ENCODE assay signal across 8 cellular contexts in the genomic region with DNA sequence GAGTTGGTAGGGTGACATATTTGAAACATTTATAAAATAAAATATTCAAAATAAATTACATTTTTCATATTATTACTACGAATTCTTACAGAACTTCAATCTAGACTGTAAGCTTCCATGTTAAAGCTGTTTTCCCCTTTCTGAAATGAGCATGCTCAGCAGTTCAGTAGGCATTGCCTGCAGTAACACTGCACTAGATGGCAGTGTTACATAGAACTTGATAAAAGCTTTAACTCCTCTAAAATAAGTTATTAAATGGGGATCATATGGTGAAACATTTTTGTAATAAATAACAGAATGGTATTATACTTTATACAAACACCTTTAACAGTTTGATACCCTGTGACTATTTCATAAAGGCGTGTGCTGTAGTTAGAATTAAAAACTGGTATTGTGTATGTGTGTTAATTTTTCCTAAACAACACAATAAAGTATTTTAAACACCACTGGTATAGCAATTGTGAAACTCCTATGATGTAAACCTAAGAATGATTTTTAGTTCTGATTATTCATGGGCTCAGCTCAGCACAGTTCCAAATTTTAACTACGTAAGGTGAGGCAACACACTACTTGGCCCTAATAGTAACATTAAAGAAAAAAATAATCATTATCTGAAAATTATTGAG. TPM values are rescaled to one million over a fixed set of nuclear protein-coding genes. Genes with fewer than 3 reads are reported as not detected.
DNase-seq lines count a peak whose midpoint lies in the region; ATAC-seq and TF ChIP-seq lines count a peak whose summit lies in the region.

No MANE protein-coding gene starts in this region.

- no peak overlapping the region for H2BK5ac ChIP-seq in IMR-90 (ENCODE audit: low read depth, low read length, poor library complexity, severe bottlenecking)

- H3K9me3 ChIP-seq in IMR-90 (ENCODE audit: control insufficient read depth, insufficient read depth, low read length): no peaks in the 10 kb centered on the region; the same call in none of the 2 replicates

- intact Hi-C loops in IMR-90 (cut with micrococcal nuclease): loop anchor here (1.0 to 10.0 kb wide), 3 partner anchors 168 to 425 kb away; no protein-coding TSS in a partner anchor
- intact Hi-C loops in posterior vena cava (cut with DNase I): loop anchor here in 1 of 2 donors (5.0 kb wide), 1 partner anchor 92 kb away; no protein-coding TSS in a partner anchor

- no TSS peak for BruUV-seq in IMR-90 (replicated peaks; lab: Mats Ljungman, UMichigan)

- no peak overlapping the region for H3K56ac ChIP-seq in IMR-90 (ENCODE audit: extremely low read depth, insufficient read depth, low read length)

- H3K4me1 ChIP-seq in IMR-90 (ENCODE audit: control insufficient read depth, insufficient read depth, low read length): no peaks in the 10 kb centered on the region

- no peak overlapping the region for H4K91ac ChIP-seq in IMR-90 (ENCODE audit: insufficient read depth, low read depth, low read length)

- H4K5ac ChIP-seq in IMR-90 (ENCODE audit: low read depth, low read length): no peak overlapping the region

- DNase-seq in NCI-H510A treated with DMSO at 0.1 percent for 48 hours (lab: John Stamatoyannopoulos, UW) (peak; percentile 21), NCI-H510A (lab: John Stamatoyannopoulos, UW) (no peak), IMR-90 (peak; percentile 78), T-cell (peak in 15 of 34 experiments; percentile 15 to 43 (median 25)), fibroblast of mammary gland (ENCODE audit: low read depth) (peak; percentile 77), osteocyte (ENCODE audit: extremely low spot score, unreplicated experiment) (no peak), posterior vena cava (ENCODE audit: low spot score) (no peak)

- CTCF ChIA-PET in IMR-90 (lab: Yijun Ruan, JAX) (interaction anchor here (0.6 to 4.5 kb wide), 18 partner anchors 11 to 243 kb away, joined by 3 to 85 read pairs (median 4); no protein-coding TSS in a partner anchor), T-cell (lab: Charles Lee) (interaction anchor here (0.6 to 11.0 kb wide), 99 partner anchors 9 to 406 kb away, joined by 3 to 246 read pairs (median 5); partner anchors contain the start of genes GPR18 (in 2 of the 2), CLYBL (in 1 of the 2), GPR183 (in 1 of the 2) and UBAC2 (in 1 of the 2))

- H3K36me3 Mint-ChIP-seq in T-cell (peaks cover 20% of the 10 kb centered on the region), osteocyte (ENCODE audit: unreplicated experiment) (peaks cover 3% of the 10 kb centered on the region)

- POLR2A ChIA-PET in IMR-90 (lab: Charles Lee; ENCODE audit: unreplicated experiment) (interaction anchor here (0.6 kb wide), 1 partner anchor 171 kb away, joined by 3 read pairs; no protein-coding TSS in a partner anchor), T-cell (lab: Charles Lee) (interaction anchor here (0.6 to 3.3 kb wide), 20 partner anchors 11 to 337 kb away, joined by 3 to 19 read pairs (median 3); partner anchors contain the start of genes GPR183 (in 1 of the 2) and UBAC2 (in 1 of the 2))

- H3K27me3 ChIP-seq in IMR-90 (ENCODE audit: control insufficient read depth, insufficient read depth, low read length): no peaks in the 10 kb centered on the region

- in situ Hi-C loops in IMR-90 (cut with MboI; ENCODE audit: low sequenced_read_pairs): loop anchor here (5.0 kb wide), 1 partner anchor 168 kb away; no protein-coding TSS in a partner anchor

- no peak overlapping the region for H3K18ac ChIP-seq in IMR-90 (ENCODE audit: low read depth, low read length)

- H4K8ac ChIP-seq in IMR-90 (ENCODE audit: low read depth in 2 of 2, low read length in 2 of 2): no peak overlapping the region

- no peaks in the 10 kb centered on the region for H3K9me1 ChIP-seq in IMR-90 (ENCODE audit: insufficient read depth, low read length)

- H2BK20ac ChIP-seq in IMR-90 (ENCODE audit: low read depth, low read length): no peak overlapping the region

- no peak overlapping the region for H3K4me2 ChIP-seq in IMR-90 (ENCODE audit: low read depth, low read length)

- H3K4me3 ChIP-seq in IMR-90 (ENCODE audit: insufficient read depth, low read depth, low read length) (no peak overlapping the region), fibroblast of mammary gland (ENCODE audit: control insufficient read depth, low read depth, low read length) (no peak overlapping the region)

- no peak overlapping the region for H3K9ac ChIP-seq in IMR-90 (ENCODE audit: low read depth, low read length)

- no peak overlapping the region for H3K4me3 Mint-ChIP-seq in T-cell
- no peak overlapping the region for H3K4me3 Mint-ChIP-seq in osteocyte (ENCODE audit: unreplicated experiment)

- dilution Hi-C loops in IMR-90 (cut with HindIII; ENCODE audit: low sequenced_read_pairs, unreplicated experiment): no loop called here

- H2AK5ac ChIP-seq in IMR-90 (ENCODE audit: low read depth, low read length): no peak overlapping the region

- peak; percentile 93 for TF ChIP-seq CTCF in IMR-90 (conservative IDR thresholded peaks at IDR 0.05; ENCODE audit: low read depth, low read length)
- peak; percentile 80 for TF ChIP-seq CTCF in fibroblast of mammary gland (conservative IDR thresholded peaks at IDR 0.05; ENCODE audit: control insufficient read depth, insufficient read depth, low read depth, low read length)
- peak; percentile 84 for TF ChIP-seq CTCF in osteocyte (IDR thresholded peaks at IDR 0.05)

- no peak overlapping the region for H3K14ac ChIP-seq in IMR-90 (replicated peaks; ENCODE audit: low read depth, low read length)

- H3K9me3 Mint-ChIP-seq in T-cell: peaks cover 0 to 10% (median 0%) of the 10 kb centered on the region in 3 donors
- H3K9me3 Mint-ChIP-seq in osteocyte (ENCODE audit: unreplicated experiment): no peaks in the 10 kb centered on the region

- peak; percentile 89 for TF ChIP-seq RAD21 in IMR-90 (IDR thresholded peaks at IDR 0.05; ENCODE audit: low read length)

- ATAC-seq in GM21423 (IDR thresholded peaks at IDR 0.05; ENCODE audit: unreplicated experiment) (peak; percentile 69), IMR-90 (ENCODE audit: low read depth) (peak; percentile 94), T-cell (replicated peaks in 1 of 4) (peak; percentile 66 to 81 (median 70))

- no peak overlapping the region for H2BK120ac ChIP-seq in IMR-90 (ENCODE audit: low read depth, low read length)

- WGBS in IMR-90 (ENCODE audit: extremely low coverage in 2 of 2, insufficient read length in 1 of 2), 2 experiments: no CpG with 5 or more reads among the region's 3 CpGs

- peaks cover 6% of the 10 kb centered on the region in 2 experiments; a peak in 3 of 4 replicates for H3K79me1 ChIP-seq in IMR-90 (ENCODE audit: low read depth in 1 of 2, low read length in 2 of 2)

- peaks cover 5% of the 10 kb centered on the region; the same call in 1 of the 2 replicates for H4K20me1 ChIP-seq in IMR-90 (ENCODE audit: insufficient read depth, low read length)

- H3K27ac Mint-ChIP-seq in T-cell (peak overlapping the region; percentile 84 to 87), osteocyte (ENCODE audit: unreplicated experiment) (no peak overlapping the region)

- H3K36me3 ChIP-seq in IMR-90 (ENCODE audit: control insufficient read depth, insufficient read depth, low read length): peaks cover 5% of the 10 kb centered on the region

- no peak overlapping the region for H2AFZ ChIP-seq in IMR-90 (replicated peaks; ENCODE audit: low read length, poor library complexity)

- TF ChIP-seq POLR2A in IMR-90 (IDR thresholded peaks at IDR 0.05; ENCODE audit: low read depth, low read length): no peak

- no peaks in the 10 kb centered on the region for H3K27me3 Mint-ChIP-seq in T-cell
- H3K27me3 Mint-ChIP-seq in osteocyte (ENCODE audit: unreplicated experiment): no peaks in the 10 kb centered on the region

- H3K4me1 Mint-ChIP-seq in T-cell (peaks cover 63 to 65% (median 64%) of the 10 kb centered on the region in 3 donors), osteocyte (ENCODE audit: unreplicated experiment) (no peaks in the 10 kb centered on the region)

- H3K23ac ChIP-seq in IMR-90 (ENCODE audit: low read depth, low read length): no peak overlapping the region

- H3K4ac ChIP-seq in IMR-90 (ENCODE audit: low read depth, low read length): no peak overlapping the region

- no peak overlapping the region for H2BK15ac ChIP-seq in IMR-90 (ENCODE audit: low read depth, low read length)

- H2AK9ac ChIP-seq in IMR-90 (replicated peaks; ENCODE audit: low read depth, low read length, poor library complexity): no peak overlapping the region

- H3K27ac ChIP-seq in IMR-90 (ENCODE audit: insufficient read depth, low read length): no peak overlapping the region

TF ChIP-seq in IMR-90, 13 proteins besides CTCF, POLR2A, EP300 and RAD21:
- TF ChIP-seq SMC3 (IDR thresholded peaks at IDR 0.05; ENCODE audit: low read depth, low read length) (peak; percentile 83), ELK1 (IDR thresholded peaks at IDR 0.05; ENCODE audit: borderline replicate concordance, low read depth, low read length) (no peak), MAFK (IDR thresholded peaks at IDR 0.05; ENCODE audit: low read depth, low read length) (peak; percentile 95), RFX5 (IDR thresholded peaks at IDR 0.05; ENCODE audit: low read depth, low read length) (no peak)

RNA-seq across cellular contexts. Expression of gene GPR18, which starts 11.6 kb away (rescaled TPM):
- total RNA-seq in IMR-90 (2012; rRNA removed) (not detected in 2 replicates), T-cell (10 to 100 TPM; 15.2 to 26.7 (median 16.7) TPM), osteocyte (not detected in 2 replicates), posterior vena cava (not detected)
- polyA plus RNA-seq in IMR-90 (2012; rRNA removed): not detected in 2 replicates
- polyA plus RNA-seq in IMR-90 (2012; cell fraction: cytosol; rRNA removed): not detected in 2 replicates
- polyA plus RNA-seq in IMR-90 (2012; cell fraction: nucleus; rRNA removed; ENCODE audit: low replicate concordance): not detected in 2 replicates

RNA-seq across cellular contexts. Expression of gene GPR183, which starts 37.5 kb away (rescaled TPM):
- total RNA-seq in IMR-90 (2012; rRNA removed): 0.18 and 0.28 TPM in 2 replicates
- 0.31 and 0.44 TPM in 2 replicates for polyA plus RNA-seq in IMR-90 (2012; rRNA removed)
- 0.03 and 0.04 TPM in 2 replicates for polyA plus RNA-seq in IMR-90 (2012; cell fraction: cytosol; rRNA removed)
- polyA plus RNA-seq in IMR-90 (2012; cell fraction: nucleus; rRNA removed; ENCODE audit: low replicate concordance): 0.04 and 0.10 TPM in 2 replicates
- total RNA-seq in T-cell: 100 to 1,000 TPM in 3 of 5 donors, 10 to 100 TPM in 2; 69.9 to 152 (median 100) TPM
- total RNA-seq in osteocyte: 0.19 TPM in 1 of 2 replicates, not detected in the other
- 10 to 100 TPM; 12.1 to 14.7 TPM for total RNA-seq in posterior vena cava

Comparison
In these comparisons a context has a peak if more than half of its experiments do, and no peak if none do; other contexts are left out.
1. DNase-seq: peak in NCI-H510A treated with DMSO at 0.1 percent for 48 hours (single experiment), IMR-90 (single experiment) and fibroblast of mammary gland (single experiment); none in NCI-H510A (single experiment), osteocyte (single experiment) and posterior vena cava (single experiment).
2. RNA of gene GPR18, which starts 11.6 kb away (total RNA-seq): 15.2 to 26.7 TPM in T-cell; not detected in posterior vena cava, not detected in IMR-90 and not detected in osteocyte; every median in the first group is over 10 times any median in the second.
3. RNA of gene GPR183, which starts 37.5 kb away (total RNA-seq): 69.9 to 152 TPM in T-cell and 12.1 to 14.7 TPM in posterior vena cava; 0.19 TPM in osteocyte and 0.18 to 0.28 TPM in IMR-90; every median in the first group is over 10 times any median in the second.
4. Peak in every context shown above with its lines, with median percentiles within 50 percentile points of each other: ATAC-seq and CTCF ChIP-seq.